In genomic region chr1:169148472-169149252, GRCh38 we compare ENCODE assay signal across 11 cellular contexts. TPM values are rescaled to one million over a fixed set of nuclear protein-coding genes. Genes with fewer than 3 reads are reported as not detected.
DNase-seq lines count a peak whose midpoint lies in the region; ATAC-seq and TF ChIP-seq lines count a peak whose summit lies in the region.
"Had no signal": no experiment of that assay in that cellular context is flagged by ENCODE, and none has a peak within 500 bp of the region (broad histone marks: within the 10 kb centered on the region; RNA-seq: fewer than 3 reads in every experiment).

No MANE protein-coding gene starts in this region.

- TF ChIP-seq CTCF in body of pancreas (IDR thresholded peaks at IDR 0.05) (no peak), psoas muscle (IDR thresholded peaks at IDR 0.05) (no peak)

- DNase-seq in body of pancreas: peak; percentile 21 to 40 (median 28)
- DNase-seq in psoas muscle: no peak
- DNase-seq in SK-N-DZ (ENCODE audit: low spot score): no peak
- DNase-seq in SKM-1 (lab: John Stamatoyannopoulos, UW; ENCODE audit: unreplicated experiment): no peak
- no peak for DNase-seq in activated T-cell treated with anti-CD3 and anti-CD28 coated beads for 4 hours
- no peak for DNase-seq in left cardiac atrium
- DNase-seq: activated CD4-positive, alpha-beta T cell treated with anti-CD3 and anti-CD28 coated beads, Interleukin-2, amount 50 U/mL, for 4 hours; activated naive CD4-positive, alpha-beta T cell; T-cell had no signal

- no peak for TF ChIP-seq POLR2A in body of pancreas (IDR thresholded peaks at IDR 0.05)

- intact Hi-C loops in body of pancreas (cut with DNase I): no loop called here
- intact Hi-C loops in psoas muscle (cut with DNase I): loop anchor here in 1 of 2 donors (5.0 kb wide), 1 partner anchor 34 kb away; no protein-coding TSS in a partner anchor
- intact Hi-C loops in left cardiac atrium (cut with DNase I): no loop called here

- H3K4me3 ChIP-seq in body of pancreas: no peak overlapping the region
- H3K4me3 ChIP-seq in psoas muscle: no peak overlapping the region

- H3K4me1 ChIP-seq in body of pancreas: peaks cover 47% of the 10 kb centered on the region
- peaks cover 20% of the 10 kb centered on the region for H3K4me1 ChIP-seq in psoas muscle

- WGBS in body of pancreas, 2 donors: 43 to 47% methylated on average over 5 of the region's 5 CpGs
- WGBS in psoas muscle, 3 donors: 76 to 85% (median 77%) methylated on average over 5 of the region's 5 CpGs

- H3K27me3 ChIP-seq in body of pancreas (no peaks in the 10 kb centered on the region), psoas muscle (ENCODE audit: insufficient read depth in 3 of 3, low read length in 2 of 3) (no peaks in the 10 kb centered on the region)

- H3K27ac ChIP-seq in body of pancreas (peak overlapping the region; percentile 45 to 79 (median 60)), psoas muscle (peak overlapping the region; percentile 52)

- no peaks in the 10 kb centered on the region for H3K36me3 ChIP-seq in body of pancreas (replicated peaks in 1 of 2; ENCODE audit: insufficient read depth in 1 of 2, low read depth in 2 of 2)
- H3K36me3 ChIP-seq in psoas muscle (ENCODE audit: insufficient read depth in 1 of 2, low read depth in 1 of 2): no peaks in the 10 kb centered on the region

- H3K9me3 ChIP-seq in body of pancreas: no peaks in the 10 kb centered on the region
- H3K9me3 ChIP-seq in psoas muscle: no peaks in the 10 kb centered on the region

- ATAC-seq in GM19025 (IDR thresholded peaks at IDR 0.05; ENCODE audit: low read depth, unreplicated experiment) (peak; percentile 54), HG03066 (IDR thresholded peaks at IDR 0.05; ENCODE audit: low read depth, unreplicated experiment) (peak; percentile 58), body of pancreas (peak; percentile 92), psoas muscle (peak; percentile 43 to 82 (median 68)), left cardiac atrium (no peak)
- ATAC-seq: T-cell had no signal

RNA-seq across cellular contexts. Expression of gene ATP1B1, which starts 42.2 kb away (rescaled TPM):
- total RNA-seq in body of pancreas: 100 to 1,000 TPM; 116 to 138 TPM
- total RNA-seq in psoas muscle: 1,000 to 10,000 TPM in 2 of 4 donors, 100 to 1,000 TPM in 2; 290 to 1,098 (median 779) TPM
- 100 to 1,000 TPM; 176 to 263 (median 228) TPM for polyA plus RNA-seq in psoas muscle
- polyA plus RNA-seq in SK-N-DZ (2014; cell fraction: cytosol; rRNA removed): 56.6 and 57.7 TPM in 2 replicates
- polyA plus RNA-seq in SK-N-DZ (2014; cell fraction: nucleus; rRNA removed): 27.7 and 29.6 TPM in 2 replicates
- total RNA-seq in left cardiac atrium: 100 to 1,000 TPM; 177 to 272 TPM

Comparison
In these comparisons a context has a peak if more than half of its experiments do, and no peak if none do; other contexts are left out.
1. ATAC-seq: peak in GM19025 (single experiment), HG03066 (single experiment), body of pancreas (single experiment) and psoas muscle (4 of 4); none in left cardiac atrium (0 of 2).
2. DNase-seq: peak in body of pancreas (4 of 4); none in psoas muscle (0 of 2), SK-N-DZ (single experiment), SKM-1 (single experiment), activated T-cell treated with anti-CD3 and anti-CD28 coated beads for 4 hours (single experiment) and left cardiac atrium (single experiment).